Comparison of ENCODE assay signal across 35 cellular contexts in the genomic region with DNA sequence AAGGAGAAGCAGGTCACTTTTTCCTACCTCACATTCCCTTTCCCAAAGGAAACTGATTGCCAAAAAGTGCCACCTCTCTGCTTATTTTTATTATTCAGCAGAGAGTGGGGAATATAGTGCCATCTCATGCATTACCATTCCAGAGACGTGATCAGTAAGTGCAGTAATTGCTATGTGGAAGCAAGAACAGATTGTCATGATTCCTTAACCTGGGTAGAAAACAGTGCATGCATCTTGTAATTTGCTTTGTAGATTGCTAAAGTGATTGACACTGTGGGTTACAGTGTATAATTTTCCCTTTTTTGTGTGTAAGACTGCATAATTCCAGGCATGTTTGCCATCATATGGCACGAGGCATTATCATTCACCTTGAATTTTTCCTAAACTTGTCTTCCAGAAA.
DNase-seq lines count a peak whose midpoint lies in the region; ATAC-seq and TF ChIP-seq lines count a peak whose summit lies in the region.
"Had no signal": no experiment of that assay in that cellular context is flagged by ENCODE, and none has a peak within 500 bp of the region (broad histone marks: within the 10 kb centered on the region; RNA-seq: fewer than 3 reads in every experiment).

No MANE protein-coding gene starts in this region.

- H3K36me3 ChIP-seq in neural cell (ENCODE audit: insufficient read depth, low read length): no peaks in the 10 kb centered on the region
- H3K36me3 ChIP-seq: BE2C; BLaER1; BLaER1 treated with 17β-estradiol and CSF1 and Interleukin-3, amounts not matched to agents 10 nM and 100 nM had no signal

- H3K27me3 ChIP-seq in neural cell (ENCODE audit: insufficient read depth, low read depth, low read length): no peaks in the 10 kb centered on the region
- H3K27me3 ChIP-seq: BE2C; BLaER1; BLaER1 treated with 17β-estradiol and CSF1 and Interleukin-3, amounts not matched to agents 10 nM and 100 nM had no signal

- H3K4me3 ChIP-seq in neural cell (ENCODE audit: low read length): peak overlapping the region; percentile 29
- H3K4me3 ChIP-seq: A549; BLaER1; BLaER1 treated with 17β-estradiol and CSF1 and Interleukin-3, amounts not matched to agents 10 nM and 100 nM had no signal

- CTCF ChIA-PET in activated CD8-positive, alpha-beta T cell treated with anti-CD3 and anti-CD28 coated beads, Interleukin-2, amount 10 ng/mL, durations not matched to agents 7 days and 5 days (lab: Charles Lee): no interaction called here

- no peaks in the 10 kb centered on the region for H3K9me3 ChIP-seq in neural cell (ENCODE audit: low read length)
- H3K9me3 ChIP-seq: A549, BE2C, BLaER1, Caco-2 had no signal

- H3K4me2 ChIP-seq in neural cell (ENCODE audit: low read length): peak overlapping the region; percentile 16
- H3K4me2 ChIP-seq: A549; BLaER1; BLaER1 treated with 17β-estradiol and CSF1 and Interleukin-3, amounts not matched to agents 10 nM and 100 nM had no signal

- POLR2A ChIA-PET in activated CD8-positive, alpha-beta T cell treated with anti-CD3 and anti-CD28 coated beads, Interleukin-2, amount 10 ng/mL, durations not matched to agents 7 days and 5 days (lab: Charles Lee): no interaction called here

- H4K20me1 ChIP-seq in neural cell (ENCODE audit: insufficient read depth): no peaks in the 10 kb centered on the region
- H4K20me1 ChIP-seq: BLaER1; BLaER1 treated with 17β-estradiol and CSF1 and Interleukin-3, amounts not matched to agents 10 nM and 100 nM had no signal

- H3K9me3 Mint-ChIP-seq in stimulated activated effector memory CD8-positive, alpha-beta T cell treated with anti-CD3 and anti-CD28 coated beads, Interleukin-12 subunit alpha, Interleukin-12 subunit beta, amount 100 ng/mL, for 72 hours: peaks cover 15% of the 10 kb centered on the region
- H3K9me3 Mint-ChIP-seq in activated CD8-positive, alpha-beta T cell treated with anti-CD3 and anti-CD28 coated beads, Interleukin-2, amount 10 ng/mL, durations not matched to agents 7 days and 5 days (ENCODE audit: insufficient read depth): no peaks in the 10 kb centered on the region
- H3K9me3 Mint-ChIP-seq: CD8-positive, alpha-beta T cell had no signal

- no peaks in the 10 kb centered on the region for H3K9me2 ChIP-seq in neural cell (ENCODE audit: insufficient read depth, low read length)

- TF ChIP-seq EP300 in neural cell (conservative IDR thresholded peaks at IDR 0.05; ENCODE audit: poor library complexity, severe bottlenecking): peak; percentile 66

- DNase-seq in NCI-H2227 (lab: John Stamatoyannopoulos, UW; ENCODE audit: unreplicated experiment) (peak; percentile 60), NCI-H2227 treated with DMSO at 0.1 percent for 48 hours (lab: John Stamatoyannopoulos, UW) (peak; percentile 61), NCI-H69 (lab: John Stamatoyannopoulos, UW) (peak; percentile 15), NCI-H1105 treated with DMSO at 0.1 percent for 48 hours (lab: John Stamatoyannopoulos, UW) (no peak), T1000 (lab: John Stamatoyannopoulos, UW) (no peak)
- no peak for DNase-seq in stimulated activated effector memory CD8-positive, alpha-beta T cell treated with anti-CD3 and anti-CD28 coated beads, Interleukin-12 subunit alpha, Interleukin-12 subunit beta, amount 100 ng/mL, for 72 hours (ENCODE audit: low spot score in 2 of 2)
- no peak for DNase-seq in activated CD8-positive, alpha-beta T cell treated with anti-CD3 and anti-CD28 coated beads, Interleukin-2, amount 10 ng/mL, durations not matched to agents 7 days and 5 days
- DNase-seq: 8988T; ACHN; AML-193; BE2C; C1 segment of cervical spinal cord; Caco-2; Calu3; CD4-positive, alpha-beta memory T cell; CD4-positive, alpha-beta T cell; CD4-positive, CD25-positive, alpha-beta regulatory T cell; CD8-positive, alpha-beta memory T cell; CD8-positive, alpha-beta T cell; COR-L47; DMS 273 treated with DMSO at 0.1 percent for 48 hours; DMS153; DMS53; DMS79; DMS79 treated with DMSO at 0.1 percent for 48 hours; DND-41; EL had no signal

- no peaks in the 10 kb centered on the region for H3K36me3 Mint-ChIP-seq in stimulated activated effector memory CD8-positive, alpha-beta T cell treated with anti-CD3 and anti-CD28 coated beads, Interleukin-12 subunit alpha, Interleukin-12 subunit beta, amount 100 ng/mL, for 72 hours
- no peaks in the 10 kb centered on the region for H3K36me3 Mint-ChIP-seq in activated CD8-positive, alpha-beta T cell treated with anti-CD3 and anti-CD28 coated beads, Interleukin-2, amount 10 ng/mL, durations not matched to agents 7 days and 5 days (ENCODE audit: low read depth)
- H3K36me3 Mint-ChIP-seq: CD14-positive monocyte; CD4-positive, alpha-beta memory T cell; CD4-positive, CD25-positive, alpha-beta regulatory T cell; CD8-positive, alpha-beta memory T cell; CD8-positive, alpha-beta T cell had no signal

- TF ChIP-seq RAD21 in neural cell (conservative IDR thresholded peaks at IDR 0.05): no peak

- peaks cover 7% of the 10 kb centered on the region for H3F3A ChIP-seq in neural cell (ENCODE audit: insufficient read depth, low read length, poor library complexity, severe bottlenecking)

- H2AFZ ChIP-seq in neural cell (ENCODE audit: low read depth, low read length): no peak overlapping the region

- TF ChIP-seq CTCF in neural cell (IDR thresholded peaks at IDR 0.05; ENCODE audit: poor library complexity, severe bottlenecking): no peak

- no peak overlapping the region for H3K9ac ChIP-seq in neural cell (ENCODE audit: low read length)
- H3K9ac ChIP-seq: BLaER1; BLaER1 treated with 17β-estradiol and CSF1 and Interleukin-3, amounts not matched to agents 10 nM and 100 nM had no signal

- H3K27ac ChIP-seq in neural cell (ENCODE audit: low read length): peak overlapping the region; percentile 47
- H3K27ac ChIP-seq: 22Rv1; A549; BLaER1; BLaER1 treated with 17β-estradiol and CSF1 and Interleukin-3, amounts not matched to agents 10 nM and 100 nM; C4-2B had no signal

- H3K4me3 Mint-ChIP-seq in stimulated activated effector memory CD8-positive, alpha-beta T cell treated with anti-CD3 and anti-CD28 coated beads, Interleukin-12 subunit alpha, Interleukin-12 subunit beta, amount 100 ng/mL, for 72 hours: no peak overlapping the region
- H3K4me3 Mint-ChIP-seq in activated CD8-positive, alpha-beta T cell treated with anti-CD3 and anti-CD28 coated beads, Interleukin-2, amount 10 ng/mL, durations not matched to agents 7 days and 5 days: no peak overlapping the region
- H3K4me3 Mint-ChIP-seq: B cell; CD14-positive monocyte; CD4-positive, alpha-beta memory T cell; CD4-positive, alpha-beta T cell; CD4-positive, CD25-positive, alpha-beta regulatory T cell; CD8-positive, alpha-beta memory T cell; CD8-positive, alpha-beta T cell had no signal

- H3K79me2 ChIP-seq in neural cell (replicated peaks; ENCODE audit: insufficient read depth, low read length): no peaks in the 10 kb centered on the region

- no peak for ATAC-seq in stimulated activated effector memory CD8-positive, alpha-beta T cell treated with anti-CD3 and anti-CD28 coated beads, Interleukin-12 subunit alpha, Interleukin-12 subunit beta, amount 100 ng/mL, for 72 hours
- no peak for ATAC-seq in activated CD8-positive, alpha-beta T cell treated with anti-CD3 and anti-CD28 coated beads, Interleukin-2, amount 10 ng/mL, durations not matched to agents 7 days and 5 days
- ATAC-seq: A549; CD8-positive, alpha-beta T cell had no signal

- no peaks in the 10 kb centered on the region for H3K4me1 Mint-ChIP-seq in stimulated activated effector memory CD8-positive, alpha-beta T cell treated with anti-CD3 and anti-CD28 coated beads, Interleukin-12 subunit alpha, Interleukin-12 subunit beta, amount 100 ng/mL, for 72 hours
- H3K4me1 Mint-ChIP-seq in activated CD8-positive, alpha-beta T cell treated with anti-CD3 and anti-CD28 coated beads, Interleukin-2, amount 10 ng/mL, durations not matched to agents 7 days and 5 days (ENCODE audit: low read depth): no peaks in the 10 kb centered on the region
- H3K4me1 Mint-ChIP-seq: B cell; CD14-positive monocyte; CD4-positive, alpha-beta memory T cell; CD4-positive, CD25-positive, alpha-beta regulatory T cell; CD8-positive, alpha-beta memory T cell had no signal

- no peaks in the 10 kb centered on the region for H3K27me3 Mint-ChIP-seq in activated CD8-positive, alpha-beta T cell treated with anti-CD3 and anti-CD28 coated beads, Interleukin-2, amount 10 ng/mL, durations not matched to agents 7 days and 5 days (ENCODE audit: low read depth)
- H3K27me3 Mint-ChIP-seq: B cell; CD4-positive, alpha-beta memory T cell; CD4-positive, alpha-beta T cell; CD8-positive, alpha-beta memory T cell had no signal

- H3K27ac Mint-ChIP-seq in stimulated activated effector memory CD8-positive, alpha-beta T cell treated with anti-CD3 and anti-CD28 coated beads, Interleukin-12 subunit alpha, Interleukin-12 subunit beta, amount 100 ng/mL, for 72 hours: no peak overlapping the region
- no peak overlapping the region for H3K27ac Mint-ChIP-seq in activated CD8-positive, alpha-beta T cell treated with anti-CD3 and anti-CD28 coated beads, Interleukin-2, amount 10 ng/mL, durations not matched to agents 7 days and 5 days
- H3K27ac Mint-ChIP-seq: B cell; CD14-positive monocyte; CD4-positive, alpha-beta memory T cell; CD4-positive, alpha-beta T cell; CD4-positive, CD25-positive, alpha-beta regulatory T cell; CD8-positive, alpha-beta memory T cell; CD8-positive, alpha-beta T cell had no signal

TF ChIP-seq in neural cell, 6 proteins besides CTCF, POLR2A, EP300 and RAD21 (continues in another document):
- TF ChIP-seq SMC3 (conservative IDR thresholded peaks at IDR 0.05; ENCODE audit: poor library complexity) (peak; percentile 28), POLR2AphosphoS5 (IDR thresholded peaks at IDR 0.05) (peak; percentile 88)

Comparison
In these comparisons a context has a peak if more than half of its experiments do, and no peak if none do; other contexts are left out.
1. DNase-seq: peak in NCI-H2227 (single experiment), NCI-H2227 treated with DMSO at 0.1 percent for 48 hours (single experiment) and NCI-H69 (single experiment); none in NCI-H1105 treated with DMSO at 0.1 percent for 48 hours (single experiment), stimulated activated effector memory CD8-positive, alpha-beta T cell treated with anti-CD3 and anti-CD28 coated beads, Interleukin-12 subunit alpha, Interleukin-12 subunit beta, amount 100 ng/mL, for 72 hours (0 of 2), T1000 (single experiment) and activated CD8-positive, alpha-beta T cell treated with anti-CD3 and anti-CD28 coated beads, Interleukin-2, amount 10 ng/mL, durations not matched to agents 7 days and 5 days (single experiment).